ENCODE assay signal across 2 cellular contexts in genomic region chr19:3708207-3708931, GRCh38.
TF ChIP-seq lines count a peak whose summit lies in the region.

A gene with protein sequence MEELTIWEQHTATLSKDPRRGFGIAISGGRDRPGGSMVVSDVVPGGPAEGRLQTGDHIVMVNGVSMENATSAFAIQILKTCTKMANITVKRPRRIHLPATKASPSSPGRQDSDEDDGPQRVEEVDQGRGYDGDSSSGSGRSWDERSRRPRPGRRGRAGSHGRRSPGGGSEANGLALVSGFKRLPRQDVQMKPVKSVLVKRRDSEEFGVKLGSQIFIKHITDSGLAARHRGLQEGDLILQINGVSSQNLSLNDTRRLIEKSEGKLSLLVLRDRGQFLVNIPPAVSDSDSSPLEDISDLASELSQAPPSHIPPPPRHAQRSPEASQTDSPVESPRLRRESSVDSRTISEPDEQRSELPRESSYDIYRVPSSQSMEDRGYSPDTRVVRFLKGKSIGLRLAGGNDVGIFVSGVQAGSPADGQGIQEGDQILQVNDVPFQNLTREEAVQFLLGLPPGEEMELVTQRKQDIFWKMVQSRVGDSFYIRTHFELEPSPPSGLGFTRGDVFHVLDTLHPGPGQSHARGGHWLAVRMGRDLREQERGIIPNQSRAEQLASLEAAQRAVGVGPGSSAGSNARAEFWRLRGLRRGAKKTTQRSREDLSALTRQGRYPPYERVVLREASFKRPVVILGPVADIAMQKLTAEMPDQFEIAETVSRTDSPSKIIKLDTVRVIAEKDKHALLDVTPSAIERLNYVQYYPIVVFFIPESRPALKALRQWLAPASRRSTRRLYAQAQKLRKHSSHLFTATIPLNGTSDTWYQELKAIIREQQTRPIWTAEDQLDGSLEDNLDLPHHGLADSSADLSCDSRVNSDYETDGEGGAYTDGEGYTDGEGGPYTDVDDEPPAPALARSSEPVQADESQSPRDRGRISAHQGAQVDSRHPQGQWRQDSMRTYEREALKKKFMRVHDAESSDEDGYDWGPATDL (plus strand): TSS chr19:3708384. CDS start chr19:3728433, 20,049 bp downstream.

TF ChIP-seq in A549, 52 proteins besides CTCF, POLR2A, EP300 and RAD21 (continued from another document):
- TF ChIP-seq PHF8 (IDR thresholded peaks at IDR 0.05; ENCODE audit: borderline replicate concordance, low read depth) = no peak
- no peak for TF ChIP-seq GATA3 (IDR thresholded peaks at IDR 0.05; ENCODE audit: borderline replicate concordance)
- TF ChIP-seq E2F6 (IDR thresholded peaks at IDR 0.05; ENCODE audit: borderline replicate concordance, low read depth) = no peak
- TF ChIP-seq HES2 (IDR thresholded peaks at IDR 0.05) = no peak
- TF ChIP-seq CHD2 (IDR thresholded peaks at IDR 0.05; ENCODE audit: low read length, partially characterized antibody) = no peak
- TF ChIP-seq POLR2AphosphoS2 (conservative IDR thresholded peaks at IDR 0.05; ENCODE audit: low read length) = no peak
- no peak for TF ChIP-seq HOXA7 (CRISPR knock-in tag; IDR thresholded peaks at IDR 0.05)
- TF ChIP-seq FOSB (CRISPR knock-in tag; IDR thresholded peaks at IDR 0.05) = no peak
- TF ChIP-seq TFCP2L1 (CRISPR knock-in tag; IDR thresholded peaks at IDR 0.05) = no peak
- TF ChIP-seq, protein P1, sequence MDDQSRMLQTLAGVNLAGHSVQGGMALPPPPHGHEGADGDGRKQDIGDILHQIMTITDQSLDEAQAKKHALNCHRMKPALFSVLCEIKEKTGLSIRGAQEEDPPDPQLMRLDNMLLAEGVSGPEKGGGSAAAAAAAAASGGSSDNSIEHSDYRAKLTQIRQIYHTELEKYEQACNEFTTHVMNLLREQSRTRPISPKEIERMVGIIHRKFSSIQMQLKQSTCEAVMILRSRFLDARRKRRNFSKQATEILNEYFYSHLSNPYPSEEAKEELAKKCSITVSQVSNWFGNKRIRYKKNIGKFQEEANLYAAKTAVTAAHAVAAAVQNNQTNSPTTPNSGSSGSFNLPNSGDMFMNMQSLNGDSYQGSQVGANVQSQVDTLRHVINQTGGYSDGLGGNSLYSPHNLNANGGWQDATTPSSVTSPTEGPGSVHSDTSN (IDR thresholded peaks at IDR 0.05) = no peak

TF ChIP-seq in HEK293, 187 proteins besides CTCF, POLR2A, EP300 and RAD21 (continued from another document):
- TF ChIP-seq, protein P2, sequence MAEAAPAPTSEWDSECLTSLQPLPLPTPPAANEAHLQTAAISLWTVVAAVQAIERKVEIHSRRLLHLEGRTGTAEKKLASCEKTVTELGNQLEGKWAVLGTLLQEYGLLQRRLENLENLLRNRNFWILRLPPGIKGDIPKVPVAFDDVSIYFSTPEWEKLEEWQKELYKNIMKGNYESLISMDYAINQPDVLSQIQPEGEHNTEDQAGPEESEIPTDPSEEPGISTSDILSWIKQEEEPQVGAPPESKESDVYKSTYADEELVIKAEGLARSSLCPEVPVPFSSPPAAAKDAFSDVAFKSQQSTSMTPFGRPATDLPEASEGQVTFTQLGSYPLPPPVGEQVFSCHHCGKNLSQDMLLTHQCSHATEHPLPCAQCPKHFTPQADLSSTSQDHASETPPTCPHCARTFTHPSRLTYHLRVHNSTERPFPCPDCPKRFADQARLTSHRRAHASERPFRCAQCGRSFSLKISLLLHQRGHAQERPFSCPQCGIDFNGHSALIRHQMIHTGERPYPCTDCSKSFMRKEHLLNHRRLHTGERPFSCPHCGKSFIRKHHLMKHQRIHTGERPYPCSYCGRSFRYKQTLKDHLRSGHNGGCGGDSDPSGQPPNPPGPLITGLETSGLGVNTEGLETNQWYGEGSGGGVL (tag by site-specific recombination; IDR thresholded peaks at IDR 0.05) = peak; percentile 10; the same call in 1 of the 2 replicates
- TF ChIP-seq ZNF670 (tag by site-specific recombination; IDR thresholded peaks at IDR 0.05; ENCODE audit: low read depth) (no peak), ZFHX2 (tag by site-specific recombination; conservative IDR thresholded peaks at IDR 0.05) (peak; percentile 57), ZBTB48 (tag by site-specific recombination; IDR thresholded peaks at IDR 0.05) (peak; percentile 71), ZNF157 (tag by site-specific recombination; IDR thresholded peaks at IDR 0.05) (no peak), ZNF747 (tag by site-specific recombination; IDR thresholded peaks at IDR 0.05) (no peak), ZNF585B (tag by site-specific recombination; IDR thresholded peaks at IDR 0.05) (no peak), SCRT2 (tag by site-specific recombination; IDR thresholded peaks at IDR 0.05) (peak; percentile 24; the same call in 1 of the 2 replicates), ZBTB20 (tag by site-specific recombination; IDR thresholded peaks at IDR 0.05) (no peak), GLIS2 (tag by site-specific recombination; IDR thresholded peaks at IDR 0.05) (0 out of 2 replicates have a peak, but pooled peaks have one; percentile 8), ZFP69B (tag by site-specific recombination; IDR thresholded peaks at IDR 0.05) (0 out of 2 replicates have a peak, but pooled peaks have one; percentile 24), ZNF37A (tag by site-specific recombination; IDR thresholded peaks at IDR 0.05) (no peak), RBAK (tag by site-specific recombination; IDR thresholded peaks at IDR 0.05) (no peak), ZSCAN5A (tag by site-specific recombination; IDR thresholded peaks at IDR 0.05) (no peak)
- TF ChIP-seq, protein P3, sequence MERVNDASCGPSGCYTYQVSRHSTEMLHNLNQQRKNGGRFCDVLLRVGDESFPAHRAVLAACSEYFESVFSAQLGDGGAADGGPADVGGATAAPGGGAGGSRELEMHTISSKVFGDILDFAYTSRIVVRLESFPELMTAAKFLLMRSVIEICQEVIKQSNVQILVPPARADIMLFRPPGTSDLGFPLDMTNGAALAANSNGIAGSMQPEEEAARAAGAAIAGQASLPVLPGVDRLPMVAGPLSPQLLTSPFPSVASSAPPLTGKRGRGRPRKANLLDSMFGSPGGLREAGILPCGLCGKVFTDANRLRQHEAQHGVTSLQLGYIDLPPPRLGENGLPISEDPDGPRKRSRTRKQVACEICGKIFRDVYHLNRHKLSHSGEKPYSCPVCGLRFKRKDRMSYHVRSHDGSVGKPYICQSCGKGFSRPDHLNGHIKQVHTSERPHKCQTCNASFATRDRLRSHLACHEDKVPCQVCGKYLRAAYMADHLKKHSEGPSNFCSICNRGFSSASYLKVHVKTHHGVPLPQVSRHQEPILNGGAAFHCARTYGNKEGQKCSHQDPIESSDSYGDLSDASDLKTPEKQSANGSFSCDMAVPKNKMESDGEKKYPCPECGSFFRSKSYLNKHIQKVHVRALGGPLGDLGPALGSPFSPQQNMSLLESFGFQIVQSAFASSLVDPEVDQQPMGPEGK (tag by site-specific recombination; IDR thresholded peaks at IDR 0.05) = 0 out of 2 replicates have a peak, but pooled peaks have one; percentile 35
- TF ChIP-seq, protein P4, sequence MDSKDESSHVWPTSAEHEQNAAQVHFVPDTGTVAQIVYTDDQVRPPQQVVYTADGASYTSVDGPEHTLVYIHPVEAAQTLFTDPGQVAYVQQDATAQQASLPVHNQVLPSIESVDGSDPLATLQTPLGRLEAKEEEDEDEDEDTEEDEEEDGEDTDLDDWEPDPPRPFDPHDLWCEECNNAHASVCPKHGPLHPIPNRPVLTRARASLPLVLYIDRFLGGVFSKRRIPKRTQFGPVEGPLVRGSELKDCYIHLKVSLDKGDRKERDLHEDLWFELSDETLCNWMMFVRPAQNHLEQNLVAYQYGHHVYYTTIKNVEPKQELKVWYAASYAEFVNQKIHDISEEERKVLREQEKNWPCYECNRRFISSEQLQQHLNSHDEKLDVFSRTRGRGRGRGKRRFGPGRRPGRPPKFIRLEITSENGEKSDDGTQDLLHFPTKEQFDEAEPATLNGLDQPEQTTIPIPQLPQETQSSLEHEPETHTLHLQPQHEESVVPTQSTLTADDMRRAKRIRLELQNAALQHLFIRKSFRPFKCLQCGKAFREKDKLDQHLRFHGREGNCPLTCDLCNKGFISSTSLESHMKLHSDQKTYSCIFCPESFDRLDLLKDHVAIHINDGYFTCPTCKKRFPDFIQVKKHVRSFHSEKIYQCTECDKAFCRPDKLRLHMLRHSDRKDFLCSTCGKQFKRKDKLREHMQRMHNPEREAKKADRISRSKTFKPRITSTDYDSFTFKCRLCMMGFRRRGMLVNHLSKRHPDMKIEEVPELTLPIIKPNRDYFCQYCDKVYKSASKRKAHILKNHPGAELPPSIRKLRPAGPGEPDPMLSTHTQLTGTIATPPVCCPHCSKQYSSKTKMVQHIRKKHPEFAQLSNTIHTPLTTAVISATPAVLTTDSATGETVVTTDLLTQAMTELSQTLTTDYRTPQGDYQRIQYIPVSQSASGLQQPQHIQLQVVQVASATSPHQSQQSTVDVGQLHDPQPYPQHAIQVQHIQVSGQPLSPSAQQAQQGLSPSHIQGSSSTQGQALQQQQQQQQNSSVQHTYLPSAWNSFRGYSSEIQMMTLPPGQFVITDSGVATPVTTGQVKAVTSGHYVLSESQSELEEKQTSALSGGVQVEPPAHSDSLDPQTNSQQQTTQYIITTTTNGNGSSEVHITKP (tag by site-specific recombination; IDR thresholded peaks at IDR 0.05) = 0 out of 2 replicates have a peak, but pooled peaks have one; percentile 5
